18 cellular contexts compared by ENCODE assay signal in genomic region chr13:51838235-51838846, GRCh38. TPM values are rescaled to one million over a fixed set of nuclear protein-coding genes. Genes with fewer than 3 reads are reported as not detected.
DNase-seq lines count a peak whose midpoint lies in the region; FAIRE-seq and TF ChIP-seq lines count a peak whose summit lies in the region.
"Had no signal": no experiment of that assay in that cellular context is flagged by ENCODE, and none has a peak within 500 bp of the region (broad histone marks: within the 10 kb centered on the region; RNA-seq: fewer than 3 reads in every experiment).

No MANE protein-coding gene starts in this region.

- no peak overlapping the region for H2BK5ac ChIP-seq in neuronal stem cell (ENCODE audit: low read length)

- in situ Hi-C loops in G401 (cut with HindIII; ENCODE audit: low sequenced_read_pairs), result no loop called here

- TF ChIP-seq EP300 in suprapubic skin (IDR thresholded peaks at IDR 0.05), result no peak

- peaks cover 0 to 3% of the 10 kb centered on the region in 2 donors for H3K4me1 ChIP-seq in neuronal stem cell (ENCODE audit: control insufficient read depth in 2 of 2, insufficient read depth in 1 of 2, low read depth in 1 of 2, low read length in 2 of 2)
- peaks cover 0 to 2% of the 10 kb centered on the region in 2 donors for H3K4me1 ChIP-seq in small intestine (ENCODE audit: control insufficient read depth in 2 of 2, insufficient read depth in 1 of 2, low read depth in 1 of 2, low read length in 1 of 2)
- H3K4me1 ChIP-seq in suprapubic skin, result no peaks in the 10 kb centered on the region
- H3K4me1 ChIP-seq: BE2C, foreskin keratinocyte, parathyroid adenoma, SJCRH30, tibial nerve had no signal

- H4K8ac ChIP-seq in neuronal stem cell (ENCODE audit: low read depth, low read length), result no peak overlapping the region

- H3K4ac ChIP-seq in neuronal stem cell (ENCODE audit: low read length), result no peak overlapping the region

- no CpG with 5 or more reads among the region's 8 CpGs for WGBS in neuronal stem cell (ENCODE audit: extremely low coverage in 2 of 2, insufficient read length in 2 of 2, insufficient replicate concordance in 1 of 2), 2 donors
- WGBS in small intestine, 3 donors, result 88 to 94% (median 89%) methylated on average over 8 of the region's 8 CpGs
- 75% methylated on average over 8 of the region's 8 CpGs for WGBS in suprapubic skin

- H3K9ac ChIP-seq in neuronal stem cell (ENCODE audit: low read depth, low read length, poor library complexity), result no peak overlapping the region
- H3K9ac ChIP-seq: parathyroid adenoma had no signal

- H2BK12ac ChIP-seq in neuronal stem cell (ENCODE audit: low read length), result no peak overlapping the region

- no peak for FAIRE-seq in small intestine (lab: Jason Lieb, UNC)
- FAIRE-seq: GM12891 had no signal

- peaks cover 7% of the 10 kb centered on the region for H3K27me3 ChIP-seq in MG63
- peaks cover 0 to 24% (median 0%) of the 10 kb centered on the region in 3 experiments for H3K27me3 ChIP-seq in neuronal stem cell (ENCODE audit: control insufficient read depth in 3 of 3, insufficient read depth in 3 of 3, low read depth in 1 of 3, low read length in 3 of 3)
- H3K27me3 ChIP-seq in small intestine (ENCODE audit: control insufficient read depth in 2 of 2, insufficient read depth in 2 of 2, low read length in 2 of 2), result no peaks in the 10 kb centered on the region
- H3K27me3 ChIP-seq in suprapubic skin, result no peaks in the 10 kb centered on the region
- H3K27me3 ChIP-seq: BE2C, SJCRH30, tibial nerve had no signal

- TF ChIP-seq CTCF in suprapubic skin (IDR thresholded peaks at IDR 0.05), result no peak

- no peak overlapping the region for H2AFZ ChIP-seq in neuronal stem cell (ENCODE audit: low read length)
- H2AFZ ChIP-seq: parathyroid adenoma had no signal

- H3K4me3 ChIP-seq in MG63 (no peak overlapping the region), neuronal stem cell (ENCODE audit: low read length in 2 of 2) (no peak overlapping the region), small intestine (ENCODE audit: low read depth in 1 of 2, low read length in 2 of 2) (no peak overlapping the region), suprapubic skin (no peak overlapping the region)
- H3K4me3 ChIP-seq: SJCRH30, tibial nerve had no signal

- H3K27ac ChIP-seq in neuronal stem cell (replicated peaks; ENCODE audit: low read length) (no peak overlapping the region), small intestine (ENCODE audit: low read depth in 1 of 2, low read length in 1 of 2) (no peak overlapping the region), suprapubic skin (no peak overlapping the region)
- H3K27ac ChIP-seq: foreskin keratinocyte, parathyroid adenoma, SJCRH30, tibial nerve had no signal

- H2BK15ac ChIP-seq in neuronal stem cell (ENCODE audit: low read length), result no peak overlapping the region

- H3K23ac ChIP-seq in neuronal stem cell (ENCODE audit: low read depth, low read length, poor library complexity), result no peak overlapping the region

- no peak overlapping the region for H3K14ac ChIP-seq in neuronal stem cell (ENCODE audit: low read length)

- H3K4me2 ChIP-seq in neuronal stem cell (ENCODE audit: insufficient read depth, low read length, poor library complexity, severe bottlenecking), result no peak overlapping the region

- H3K36me3 ChIP-seq in MG63, result no peaks in the 10 kb centered on the region
- no peaks in the 10 kb centered on the region for H3K36me3 ChIP-seq in neuronal stem cell (replicated peaks in 1 of 2; ENCODE audit: control insufficient read depth in 2 of 2, insufficient read depth in 2 of 2, low read length in 2 of 2)
- no peaks in the 10 kb centered on the region for H3K36me3 ChIP-seq in small intestine (ENCODE audit: control insufficient read depth in 2 of 2, insufficient read depth in 2 of 2, low read length in 2 of 2)
- no peaks in the 10 kb centered on the region for H3K36me3 ChIP-seq in suprapubic skin
- H3K36me3 ChIP-seq: BE2C, SJCRH30, tibial nerve had no signal

- no peaks in the 10 kb centered on the region for H3K9me3 ChIP-seq in MG63
- H3K9me3 ChIP-seq in neuronal stem cell (replicated peaks in 1 of 2; ENCODE audit: control insufficient read depth in 2 of 2, insufficient read depth in 1 of 2, low read depth in 1 of 2, low read length in 2 of 2), result no peaks in the 10 kb centered on the region
- H3K9me3 ChIP-seq in small intestine (ENCODE audit: control insufficient read depth, low read depth), result no peaks in the 10 kb centered on the region
- no peaks in the 10 kb centered on the region for H3K9me3 ChIP-seq in suprapubic skin
- H3K9me3 ChIP-seq: BE2C, SJCRH30, tibial nerve had no signal

- no peaks in the 10 kb centered on the region for H3K79me1 ChIP-seq in neuronal stem cell (ENCODE audit: low read depth, low read length)

- H2AK5ac ChIP-seq in neuronal stem cell (ENCODE audit: low read depth, low read length), result peak overlapping the region; percentile 23

- no peak overlapping the region for H3K18ac ChIP-seq in neuronal stem cell (ENCODE audit: low read length)

- H2BK120ac ChIP-seq in neuronal stem cell (ENCODE audit: low read depth, low read length), result no peak overlapping the region

- no peak for TF ChIP-seq POLR2A in suprapubic skin (IDR thresholded peaks at IDR 0.05)

- no peak overlapping the region for H4K91ac ChIP-seq in neuronal stem cell (ENCODE audit: low read depth, low read length, poor library complexity)

- DNase-seq in AG20443 (ENCODE audit: low spot score) (peak; percentile 85), MG63 (peak; percentile 32), dermis blood vessel endothelial cell (peak; percentile 26), neuronal stem cell (ENCODE audit: low spot score) (no peak), GM19238 (ENCODE audit: insufficient read length, low spot score) (no peak), G401 (ENCODE audit: low spot score) (no peak), small intestine (no peak), suprapubic skin (ENCODE audit: low spot score in 2 of 2) (no peak)
- DNase-seq: activated naive CD8-positive, alpha-beta T cell treated with anti-CD3 and anti-CD28 coated beads, Interleukin-2, amount 10 ng/mL, durations not matched to agents 7 days and 5 days; BE2C; foreskin keratinocyte; NCI-H1105; NCI-H2227 treated with DMSO at 0.1 percent for 48 hours; SJCRH30 had no signal

RNA-seq across cellular contexts. Expression of gene TMEM272, which starts 6.6 kb away (rescaled TPM):
- total RNA-seq in MG63 (2014; rRNA removed; shearing (Covaris generic); ENCODE audit: low replicate concordance), result not detected in 2 replicates
- total RNA-seq in dermis blood vessel endothelial cell (not detected in 2 replicates), suprapubic skin (under 1 TPM in 3 of 4 donors, not detected in 1; 0.13 to 0.24 (median 0.17) TPM)
- polyA plus RNA-seq in neuronal stem cell (2013, experiment 1 of 2), result 0.04 TPM
- polyA plus RNA-seq in neuronal stem cell (2013, experiment 2 of 2), result 0.03 TPM
- total RNA-seq in G401 (2014; rRNA removed; shearing (Covaris generic)), result 0.10 TPM in 1 of 2 replicates, not detected in the other
- polyA plus RNA-seq in small intestine, result under 1 TPM in 2 of 3 donors, not detected in 1; 0.04 to 0.54 TPM
- total RNA-seq: foreskin keratinocyte, SJCRH30, tibial nerve had no signal
- polyA plus RNA-seq: foreskin keratinocyte, IgD-negative memory B cell had no signal

RNA-seq across cellular contexts. Expression of gene CCDC70, which starts 23.4 kb away (rescaled TPM):
- not detected in 2 replicates for total RNA-seq in MG63 (2014; rRNA removed; shearing (Covaris generic); ENCODE audit: low replicate concordance)
- total RNA-seq in dermis blood vessel endothelial cell (not detected in 2 replicates), suprapubic skin (not detected)
- polyA plus RNA-seq in neuronal stem cell (2013, experiment 1 of 2), result not detected
- polyA plus RNA-seq in neuronal stem cell (2013, experiment 2 of 2), result not detected
- total RNA-seq in G401 (2014; rRNA removed; shearing (Covaris generic)), result not detected in 2 replicates
- polyA plus RNA-seq in small intestine, result not detected
- total RNA-seq: activated naive CD8-positive, alpha-beta T cell treated with anti-CD3 and anti-CD28 coated beads, Interleukin-2, amount 10 ng/mL, durations not matched to agents 7 days and 5 days; foreskin keratinocyte; SJCRH30; tibial nerve had no signal
- polyA plus RNA-seq: foreskin keratinocyte, IgD-negative memory B cell had no signal

RNA-seq across cellular contexts. Expression of gene DHRS12, which starts 34.4 kb away (rescaled TPM):
- total RNA-seq in MG63 (2014; rRNA removed; shearing (Covaris generic); ENCODE audit: low replicate concordance), result 5.1 TPM in 1 of 2 replicates, not detected in the other
- total RNA-seq in dermis blood vessel endothelial cell (5.0 and 7.1 TPM in 2 replicates), suprapubic skin (10 to 100 TPM in 2 of 4 donors, 1 to 10 TPM in 2; 3.5 to 25.8 (median 10.8) TPM)
- polyA plus RNA-seq in neuronal stem cell (2013, experiment 1 of 2), result 18.5 TPM
- 20.4 TPM for polyA plus RNA-seq in neuronal stem cell (2013, experiment 2 of 2)
- 11.3 and 12.1 TPM in 2 replicates for total RNA-seq in G401 (2014; rRNA removed; shearing (Covaris generic))
- polyA plus RNA-seq in small intestine, result 10 to 100 TPM in 2 of 3 donors, 1 to 10 TPM in 1; 9.3 to 26.4 (median 14.6) TPM

Comparison
In these comparisons a context has a peak if more than half of its experiments do, and no peak if none do; other contexts are left out.
1. DNase-seq: peak in AG20443 (single experiment), MG63 (single experiment) and dermis blood vessel endothelial cell (single experiment); none in neuronal stem cell (single experiment), GM19238 (single experiment), G401 (single experiment), small intestine (single experiment) and suprapubic skin (0 of 2).